Comparison of ENCODE assay signal across 10 cellular contexts in genomic region chr11:67285541-67286498, GRCh38. TPM values are rescaled to one million over a fixed set of nuclear protein-coding genes. Genes with fewer than 3 reads are reported as not detected.
DNase-seq lines count a peak whose midpoint lies in the region; ATAC-seq and TF ChIP-seq lines count a peak whose summit lies in the region.
"Had no signal": no experiment of that assay in that cellular context is flagged by ENCODE, and none has a peak within 500 bp of the region (broad histone marks: within the 10 kb centered on the region; RNA-seq: fewer than 3 reads in every experiment).

No MANE protein-coding gene starts in this region.

- H3K9me3 Mint-ChIP-seq in GM23338 = no peaks in the 10 kb centered on the region
- H3K9me3 Mint-ChIP-seq: neural crest cell had no signal

- H3K4me3 ChIP-seq in DOHH2 (ENCODE audit: low read length) (no peak overlapping the region), rectal smooth muscle tissue (ENCODE audit: low read length) (no peak overlapping the region), GM23338 (no peak overlapping the region)
- H3K4me3 ChIP-seq in effector memory CD4-positive, alpha-beta T cell (ENCODE audit: insufficient read depth, low read depth, low read length, poor library complexity, severe bottlenecking) = no peak overlapping the region

- no peak overlapping the region for H3K9ac ChIP-seq in rectal smooth muscle tissue (ENCODE audit: low read length)

- ATAC-seq in T-helper 17 cell = no peak
- no peak for ATAC-seq in GM23338
- no peak for ATAC-seq in GM21423 (IDR thresholded peaks at IDR 0.05; ENCODE audit: unreplicated experiment)

- H3K36me3 ChIP-seq in DOHH2 (ENCODE audit: control insufficient read depth, low read length) = peaks cover 87% of the 10 kb centered on the region
- H3K36me3 ChIP-seq in effector memory CD4-positive, alpha-beta T cell (ENCODE audit: control insufficient read depth, insufficient read depth, low read length) = peaks cover 65% of the 10 kb centered on the region
- H3K36me3 ChIP-seq in rectal smooth muscle tissue (ENCODE audit: control insufficient read depth, insufficient read depth, low read length) = peaks cover 40% of the 10 kb centered on the region
- peaks cover 7% of the 10 kb centered on the region for H3K36me3 ChIP-seq in GM23338 (ENCODE audit: insufficient read depth)

- H3K27ac ChIP-seq in DOHH2 (ENCODE audit: low read depth, low read length) (peak overlapping the region; percentile 98), rectal smooth muscle tissue (ENCODE audit: low read depth, low read length) (peak overlapping the region; percentile 51), GM23338 (ENCODE audit: low read depth) (no peak overlapping the region)
- peak overlapping the region; percentile 90 for H3K27ac ChIP-seq in effector memory CD4-positive, alpha-beta T cell (ENCODE audit: insufficient read depth, low read length, poor library complexity, severe bottlenecking)

- peaks cover 21% of the 10 kb centered on the region for H3K79me2 ChIP-seq in DOHH2 (ENCODE audit: control insufficient read depth, low read length)
- H3K79me2 ChIP-seq in GM23338 (replicated peaks; ENCODE audit: insufficient read depth) = no peaks in the 10 kb centered on the region

- H3K4me2 ChIP-seq in DOHH2 (ENCODE audit: low read length) (peak overlapping the region; percentile 89), GM23338 (no peak overlapping the region)

- H3K27me3 ChIP-seq in DOHH2 (ENCODE audit: control insufficient read depth, low read length) = no peaks in the 10 kb centered on the region
- H3K27me3 ChIP-seq in effector memory CD4-positive, alpha-beta T cell (replicated peaks; ENCODE audit: control insufficient read depth, insufficient read depth, low read length, poor library complexity, severe bottlenecking) = no peaks in the 10 kb centered on the region
- H3K27me3 ChIP-seq in rectal smooth muscle tissue (ENCODE audit: control insufficient read depth, insufficient read depth, low read length) = no peaks in the 10 kb centered on the region
- no peaks in the 10 kb centered on the region for H3K27me3 ChIP-seq in GM23338 (ENCODE audit: insufficient read depth)

- H3K27me3 Mint-ChIP-seq in T-helper 17 cell = no peaks in the 10 kb centered on the region
- peaks cover 18% of the 10 kb centered on the region for H3K27me3 Mint-ChIP-seq in GM23338 (ENCODE audit: insufficient read depth, low read depth, poor library complexity)

- H2AFZ ChIP-seq in GM23338 = no peak overlapping the region

- H3K36me3 Mint-ChIP-seq in T-helper 17 cell (ENCODE audit: low read depth) = no peaks in the 10 kb centered on the region
- peaks cover 25% of the 10 kb centered on the region for H3K36me3 Mint-ChIP-seq in GM23338 (ENCODE audit: low read depth)

- TF ChIP-seq CTCF in DOHH2 (IDR thresholded peaks at IDR 0.05; ENCODE audit: low read depth, low read length, poor library complexity, severe bottlenecking) = no peak
- no peak for TF ChIP-seq CTCF in GM23338 (conservative IDR thresholded peaks at IDR 0.05; ENCODE audit: low read depth in 2 of 2)

- H3K4me1 Mint-ChIP-seq in T-helper 17 cell = peaks cover 38% of the 10 kb centered on the region
- H3K4me1 Mint-ChIP-seq in GM23338 = peaks cover 17% of the 10 kb centered on the region

- peak overlapping the region; percentile 94 for H3K4me3 Mint-ChIP-seq in T-helper 17 cell
- no peak overlapping the region for H3K4me3 Mint-ChIP-seq in GM23338
- H3K4me3 Mint-ChIP-seq: neural crest cell had no signal

- H3K9me2 ChIP-seq in DOHH2 (replicated peaks; ENCODE audit: control insufficient read depth, low read length) (no peaks in the 10 kb centered on the region), GM23338 (ENCODE audit: insufficient read depth) (no peaks in the 10 kb centered on the region)

- H3K9me3 ChIP-seq in DOHH2 (ENCODE audit: control insufficient read depth, insufficient read depth, low read length) (no peaks in the 10 kb centered on the region), T-helper 17 cell (ENCODE audit: control insufficient read depth, low read length, poor library complexity, severe bottlenecking) (no peaks in the 10 kb centered on the region)
- H3K9me3 ChIP-seq in effector memory CD4-positive, alpha-beta T cell (ENCODE audit: control insufficient read depth, low read length) = no peaks in the 10 kb centered on the region

- H3K4me1 ChIP-seq in DOHH2 (ENCODE audit: control insufficient read depth, low read length) (peaks cover 62% of the 10 kb centered on the region), rectal smooth muscle tissue (ENCODE audit: control insufficient read depth, insufficient read depth, low read length) (peaks cover 18% of the 10 kb centered on the region), GM23338 (ENCODE audit: insufficient read depth) (peaks cover 10% of the 10 kb centered on the region)
- peaks cover 67% of the 10 kb centered on the region for H3K4me1 ChIP-seq in effector memory CD4-positive, alpha-beta T cell (ENCODE audit: control insufficient read depth, insufficient read depth, low read length, poor library complexity, severe bottlenecking)

- DNase-seq in T-helper 17 cell (peak in 1 of 3 donors; percentile 37), midbrain (lab: John Stamatoyannopoulos, UW) (no peak), GM23338 (ENCODE audit: low spot score) (no peak), NCI-H748 treated with DMSO at 0.1 percent for 48 hours (lab: John Stamatoyannopoulos, UW) (no peak)
- peak in 2 of 3 donors; percentile 41 to 42 for DNase-seq in effector memory CD4-positive, alpha-beta T cell
- DNase-seq: NCI-H2081 had no signal

- no peaks in the 10 kb centered on the region for H4K20me1 ChIP-seq in DOHH2 (ENCODE audit: control insufficient read depth, insufficient read depth, low read depth, low read length)
- H4K20me1 ChIP-seq in GM23338 (replicated peaks; ENCODE audit: insufficient read depth) = no peaks in the 10 kb centered on the region

- H3F3A ChIP-seq in DOHH2 (ENCODE audit: control insufficient read depth, insufficient read depth) (peaks cover 29% of the 10 kb centered on the region), GM23338 (replicated peaks; ENCODE audit: low read depth) (0 out of 2 replicates have a peak, but pooled peaks cover 13% of the 10 kb centered on the region)

- peak overlapping the region; percentile 100 for H3K27ac Mint-ChIP-seq in T-helper 17 cell
- H3K27ac Mint-ChIP-seq in GM23338 = no peak overlapping the region

TF ChIP-seq in GM23338, 12 proteins besides CTCF, POLR2A, EP300 and RAD21 (continues in another document):
- no peak for TF ChIP-seq CREB1 (CRISPR knock-in tag; IDR thresholded peaks at IDR 0.05; ENCODE audit: low read depth)
- TF ChIP-seq ZNF114 (CRISPR knock-in tag; IDR thresholded peaks at IDR 0.05) = no peak
- no peak for TF ChIP-seq EZH2 (IDR thresholded peaks at IDR 0.05; ENCODE audit: low read depth, unreplicated experiment)

RNA-seq across cellular contexts. Expression of gene ANKRD13D, which starts 3.3 kb away (rescaled TPM):
- total RNA-seq in T-helper 17 cell = 100 to 1,000 TPM; 174 to 220 TPM
- total RNA-seq in GM23338 (2014; rRNA removed; shearing (Covaris generic)) = 15.7 and 30.8 TPM in 2 replicates
- polyA plus RNA-seq in GM23338 (2016; fragmentation: Nextera tagmentation; extraction: Ambion mirVana) = 19.5 and 20.3 TPM in 2 replicates

RNA-seq across cellular contexts. Expression of gene SSH3, which starts 17.5 kb away (rescaled TPM):
- total RNA-seq in T-helper 17 cell = 10 to 100 TPM; 12.8 to 17.8 TPM
- total RNA-seq in GM23338 (2014; rRNA removed; shearing (Covaris generic)) = 40.0 and 45.8 TPM in 2 replicates
- polyA plus RNA-seq in GM23338 (2016; fragmentation: Nextera tagmentation; extraction: Ambion mirVana) = 17.8 and 25.1 TPM in 2 replicates

RNA-seq across cellular contexts. Expression of gene GRK2, which starts 19.5 kb away (rescaled TPM):
- total RNA-seq in T-helper 17 cell = 100 to 1,000 TPM; 264 to 276 TPM
- 62.2 and 72.5 TPM in 2 replicates for total RNA-seq in GM23338 (2014; rRNA removed; shearing (Covaris generic))
- 19.5 and 21.7 TPM in 2 replicates for polyA plus RNA-seq in GM23338 (2016; fragmentation: Nextera tagmentation; extraction: Ambion mirVana)

Comparison
In these comparisons a context has a peak if more than half of its experiments do, and no peak if none do; other contexts are left out.
1. DNase-seq: peak in effector memory CD4-positive, alpha-beta T cell (2 of 3); none in midbrain (single experiment), GM23338 (single experiment) and NCI-H748 treated with DMSO at 0.1 percent for 48 hours (single experiment).